Comparison of ENCODE assay signal across 24 cellular contexts in genomic region chr1:46506470-46507219, GRCh38. TPM values are rescaled to one million over a fixed set of nuclear protein-coding genes. Genes with fewer than 3 reads are reported as not detected.
"Had no signal": no experiment of that assay in that cellular context is flagged by ENCODE, and none has a peak within 500 bp of the region (broad histone marks: within the 10 kb centered on the region; RNA-seq: fewer than 3 reads in every experiment).

No MANE protein-coding gene starts in this region.

- H3K4me1 Mint-ChIP-seq: activated B cell treated with CpG ODN at 0.5 μM for 24 hours; activated CD4-positive, alpha-beta memory T cell treated with anti-CD3 and anti-CD28 coated beads, Interleukin-2, amount 10 ng/mL, durations not matched to agents 7 days and 5 days; memory B cell had no signal

- H3K36me3 ChIP-seq: adrenal gland, gastrocnemius medialis, ovary, tibial nerve had no signal

- H3K4me3 ChIP-seq: adrenal gland, dorsolateral prefrontal cortex, gastrocnemius medialis, ovary, psoas muscle, skin epidermis, tibial nerve had no signal

- H3K27me3 ChIP-seq: adrenal gland, ovary had no signal

- H3K27ac ChIP-seq: adrenal gland, dorsolateral prefrontal cortex, epithelial cell of prostate, gastrocnemius medialis, ovary, psoas muscle, skin epidermis, tibial nerve had no signal

- H3K9me3 ChIP-seq: adrenal gland, gastrocnemius medialis, ovary, psoas muscle, tibial nerve had no signal

- H3K4me3 Mint-ChIP-seq: activated B cell treated with CpG ODN at 0.5 μM for 24 hours; activated CD4-positive, alpha-beta memory T cell treated with anti-CD3 and anti-CD28 coated beads, Interleukin-2, amount 10 ng/mL, durations not matched to agents 7 days and 5 days; memory B cell; neural crest cell; stimulated activated naive CD8-positive, alpha-beta T cell treated with anti-CD3 and anti-CD28 coated beads, Interleukin-15, Interleukin-2, amounts not matched to agents 100 ng/mL and 50 ng/mL, for 24 hours; T-helper 2 cell treated with Interferon-gamma antibody and Interleukin-4, amounts not matched to agents 5 μg/mL and 100 μg/mL, for 36 hours had no signal

- DNase-seq: activated B cell treated with CpG ODN at 0.5 μM for 24 hours; activated CD4-positive, alpha-beta memory T cell treated with anti-CD3 and anti-CD28 coated beads, Interleukin-2, amount 10 ng/mL, durations not matched to agents 7 days and 5 days; activated CD4-positive, alpha-beta T cell treated with anti-CD3 and anti-CD28 coated beads for 48 hours; activated gamma-delta T cell treated with Interleukin-2 at 50 U/mL for 16 hours; activated T-cell treated with anti-CD3 and anti-CD28 coated beads, Interleukin-2, amount 50 U/mL, for 48 hours; adrenal gland; dorsolateral prefrontal cortex; gastrocnemius medialis; head of caudate nucleus; left ventricle myocardium superior; ovary; right cardiac atrium had no signal

- FAIRE-seq: urothelium cell line had no signal

- H3K27ac Mint-ChIP-seq: activated B cell treated with CpG ODN at 0.5 μM for 24 hours; activated CD4-positive, alpha-beta memory T cell treated with anti-CD3 and anti-CD28 coated beads, Interleukin-2, amount 10 ng/mL, durations not matched to agents 7 days and 5 days; activated naive CD4-positive, alpha-beta T cell treated with anti-CD3 and anti-CD28 coated beads, Interleukin-2, amount 50 U/mL, for 72 hours; memory B cell; stimulated activated naive CD8-positive, alpha-beta T cell treated with anti-CD3 and anti-CD28 coated beads, Interleukin-15, Interleukin-2, amounts not matched to agents 100 ng/mL and 50 ng/mL, for 24 hours; T-helper 2 cell treated with Interferon-gamma antibody and Interleukin-4, amounts not matched to agents 5 μg/mL and 100 μg/mL, for 36 hours had no signal

- H3K36me3 Mint-ChIP-seq: activated naive CD4-positive, alpha-beta T cell treated with anti-CD3 and anti-CD28 coated beads, Interleukin-2, amount 50 U/mL, for 72 hours; memory B cell had no signal

- ATAC-seq: gastrocnemius medialis, left ventricle myocardium superior, psoas muscle, right cardiac atrium had no signal

- H3K9me3 Mint-ChIP-seq: activated B cell treated with CpG ODN at 0.5 μM for 24 hours; activated CD4-positive, alpha-beta memory T cell treated with anti-CD3 and anti-CD28 coated beads, Interleukin-2, amount 10 ng/mL, durations not matched to agents 7 days and 5 days; activated naive CD4-positive, alpha-beta T cell treated with anti-CD3 and anti-CD28 coated beads, Interleukin-2, amount 50 U/mL, for 72 hours; memory B cell; neural crest cell; stimulated activated naive CD8-positive, alpha-beta T cell treated with anti-CD3 and anti-CD28 coated beads, Interleukin-15, Interleukin-2, amounts not matched to agents 100 ng/mL and 50 ng/mL, for 24 hours; T-helper 2 cell treated with Interferon-gamma antibody and Interleukin-4, amounts not matched to agents 5 μg/mL and 100 μg/mL, for 36 hours had no signal

- H3K4me1 ChIP-seq: adrenal gland, gastrocnemius medialis, psoas muscle, tibial nerve had no signal

RNA-seq across cellular contexts. Expression of gene DMBX1, which starts 17.0 kb away (rescaled TPM):
- total RNA-seq: activated B cell treated with CpG ODN at 0.5 μM for 24 hours, cardiac septum, dorsolateral prefrontal cortex, gastrocnemius medialis, left ventricle myocardium superior, mononuclear cell, neural crest cell, ovary, psoas muscle, right cardiac atrium, tibial nerve had no signal
- polyA plus RNA-seq: ovary, psoas muscle, right cardiac atrium had no signal

RNA-seq across cellular contexts. Expression of gene KNCN, which starts 44.8 kb away (rescaled TPM):
- total RNA-seq: activated B cell treated with CpG ODN at 0.5 μM for 24 hours; activated CD4-positive, alpha-beta memory T cell treated with anti-CD3 and anti-CD28 coated beads, Interleukin-2, amount 10 ng/mL, durations not matched to agents 7 days and 5 days; activated naive CD4-positive, alpha-beta T cell treated with anti-CD3 and anti-CD28 coated beads, Interleukin-2, amount 50 U/mL, for 72 hours; adrenal gland; cardiac septum; gastrocnemius medialis; left ventricle myocardium superior; neural crest cell; psoas muscle; right cardiac atrium; tibial nerve had no signal
- polyA plus RNA-seq: ovary, psoas muscle, right cardiac atrium had no signal
